ENCODE assay signal across 13 cellular contexts in the genomic region with DNA sequence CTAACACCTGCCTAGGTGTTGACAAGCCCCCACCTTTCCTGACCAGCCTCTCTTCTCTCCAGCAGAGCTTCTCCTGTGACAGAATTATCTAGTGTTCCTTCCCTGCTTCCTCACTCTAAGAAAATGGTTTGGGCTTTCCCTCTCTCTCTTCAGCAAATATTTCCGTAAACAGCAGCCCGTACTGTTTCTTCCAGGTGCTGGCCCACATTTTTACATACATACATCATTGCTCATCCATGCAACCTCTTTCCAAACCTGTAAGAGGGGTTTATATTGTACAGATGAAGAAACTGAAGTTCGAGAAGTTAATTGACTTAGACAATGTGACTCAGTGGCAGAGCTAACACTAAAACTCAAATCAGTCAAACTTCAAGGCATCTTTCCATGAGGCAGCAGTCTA. TPM values are rescaled to one million over a fixed set of nuclear protein-coding genes. Genes with fewer than 3 reads are reported as not detected.
DNase-seq lines count a peak whose midpoint lies in the region; ATAC-seq and TF ChIP-seq lines count a peak whose summit lies in the region.
"Had no signal": no experiment of that assay in that cellular context is flagged by ENCODE, and none has a peak within 500 bp of the region (broad histone marks: within the 10 kb centered on the region; RNA-seq: fewer than 3 reads in every experiment).

No MANE protein-coding gene starts in this region.

- no peak for ATAC-seq in upper lobe of left lung (ENCODE audit: low FRiP score in 2 of 2)
- no peak for ATAC-seq in GM21529 (IDR thresholded peaks at IDR 0.05; ENCODE audit: unreplicated experiment)
- no peak for ATAC-seq in GM19455 (IDR thresholded peaks at IDR 0.05; ENCODE audit: unreplicated experiment)

- TF ChIP-seq CTCF in breast epithelium (IDR thresholded peaks at IDR 0.05) (no peak), MCF 10A (IDR thresholded peaks at IDR 0.05; ENCODE audit: unreplicated experiment) (no peak), esophagus squamous epithelium (IDR thresholded peaks at IDR 0.05) (no peak), nephron (IDR thresholded peaks at IDR 0.05; ENCODE audit: unreplicated experiment in 3 of 3) (no peak), upper lobe of left lung (IDR thresholded peaks at IDR 0.05) (no peak)

- no TSS peak for BruUV-seq in MCF 10A (replicated peaks; lab: Mats Ljungman, UMichigan)

- DNase-seq in breast epithelium (ENCODE audit: low spot score in 2 of 2), result no peak
- DNase-seq in MCF 10A (ENCODE audit: unreplicated experiment), result no peak
- no peak for DNase-seq in esophagus squamous epithelium (lab: John Stamatoyannopoulos, UW)
- no peak for DNase-seq in upper lobe of left lung
- DNase-seq in NCI-H1417 treated with DMSO at 0.1 percent for 48 hours (lab: John Stamatoyannopoulos, UW), result no peak
- DNase-seq: activated naive CD4-positive, alpha-beta T cell treated with Interleukin-2 at 50 U/mL for 16 hours; DND-41; NCI-H2227 treated with DMSO at 0.1 percent for 48 hours had no signal

- H3K9me3 ChIP-seq in breast epithelium (no peaks in the 10 kb centered on the region), esophagus squamous epithelium (no peaks in the 10 kb centered on the region), upper lobe of left lung (no peaks in the 10 kb centered on the region)

- CTCF ChIA-PET in MCF 10A (lab: Yijun Ruan, JAX), result no interaction called here

- H3K36me3 ChIP-seq in breast epithelium (no peaks in the 10 kb centered on the region), esophagus squamous epithelium (no peaks in the 10 kb centered on the region), upper lobe of left lung (no peaks in the 10 kb centered on the region)

- H3K27ac Mint-ChIP-seq in MCF 10A (ENCODE audit: low read depth, unreplicated experiment) (no peak overlapping the region), nephron (no peak overlapping the region)

- TF ChIP-seq POLR2A in breast epithelium (IDR thresholded peaks at IDR 0.05) (no peak), esophagus squamous epithelium (IDR thresholded peaks at IDR 0.05) (no peak), upper lobe of left lung (IDR thresholded peaks at IDR 0.05) (no peak)

- intact Hi-C loops in breast epithelium (cut with DNase I; ENCODE audit: low total_unique reads), result no loop called here
- intact Hi-C loops in MCF 10A (cut with micrococcal nuclease), result no loop called here
- intact Hi-C loops in esophagus squamous epithelium (cut with DNase I), result no loop called here

- peaks cover 40% of the 10 kb centered on the region for H3K27me3 Mint-ChIP-seq in MCF 10A (ENCODE audit: insufficient read depth, unreplicated experiment)
- H3K27me3 Mint-ChIP-seq in nephron (ENCODE audit: low read depth), result peaks cover 71% of the 10 kb centered on the region

- H3K4me1 ChIP-seq in breast epithelium (no peaks in the 10 kb centered on the region), esophagus squamous epithelium (peaks cover 0 to 14% (median 4%) of the 10 kb centered on the region in 3 donors), upper lobe of left lung (peaks cover 0 to 12% (median 8%) of the 10 kb centered on the region in 4 donors)

- H3K4me3 ChIP-seq in breast epithelium (peak overlapping the region; percentile 53 to 72 (median 56)), esophagus squamous epithelium (peak overlapping the region in 3 of 4 donors; percentile 43 to 64 (median 50)), upper lobe of left lung (peak overlapping the region in 3 of 4 donors; percentile 41 to 56 (median 49))

- TF ChIP-seq EP300 in upper lobe of left lung (IDR thresholded peaks at IDR 0.05), result no peak

- no peaks in the 10 kb centered on the region for H3K9me3 Mint-ChIP-seq in MCF 10A (ENCODE audit: unreplicated experiment)
- peaks cover 3% of the 10 kb centered on the region for H3K9me3 Mint-ChIP-seq in nephron

- H3K4me3 Mint-ChIP-seq in MCF 10A (ENCODE audit: unreplicated experiment) (no peak overlapping the region), nephron (peak overlapping the region; percentile 84 to 89 (median 89))

- no peaks in the 10 kb centered on the region for H3K36me3 Mint-ChIP-seq in MCF 10A (ENCODE audit: insufficient read depth, unreplicated experiment)
- no peaks in the 10 kb centered on the region for H3K36me3 Mint-ChIP-seq in nephron (ENCODE audit: low read depth)

- POLR2A ChIA-PET in MCF 10A (lab: Yijun Ruan, JAX), result no interaction called here

- H3K4me1 Mint-ChIP-seq in MCF 10A (ENCODE audit: insufficient read depth, unreplicated experiment), result no peaks in the 10 kb centered on the region
- H3K4me1 Mint-ChIP-seq in nephron, result peaks cover 6% of the 10 kb centered on the region

- H3K27me3 ChIP-seq in breast epithelium, result no peaks in the 10 kb centered on the region
- peaks cover 0 to 66% (median 0%) of the 10 kb centered on the region in 4 donors for H3K27me3 ChIP-seq in esophagus squamous epithelium
- H3K27me3 ChIP-seq in upper lobe of left lung, result peaks cover 0 to 16% (median 1%) of the 10 kb centered on the region in 4 donors

- WGBS in esophagus squamous epithelium, 2 donors, result 42 to 73% methylated on average over 3 of the region's 3 CpGs
- WGBS in upper lobe of left lung, 2 donors, result 84% methylated on average over 3 of the region's 3 CpGs

- H3K27ac ChIP-seq in breast epithelium (peak overlapping the region in 1 of 2 donors; percentile 56), esophagus squamous epithelium (no peak overlapping the region), upper lobe of left lung (no peak overlapping the region)
- H3K27ac ChIP-seq: KMS-11 had no signal

RNA-seq across cellular contexts. Expression of gene TEKT3, which starts 0.6 kb away (rescaled TPM):
- 1 to 10 TPM in 2 of 3 donors, not detected in 1; 2.5 to 2.6 TPM for total RNA-seq in breast epithelium
- total RNA-seq in MCF 10A (2022), result not detected in 2 replicates
- total RNA-seq in esophagus squamous epithelium, result under 1 TPM in 1 of 4 donors, not detected in 3; 0.83 TPM
- total RNA-seq in upper lobe of left lung, result 1 to 10 TPM in 4 of 6 donors, under 1 TPM in 1, not detected in 1; 0.64 to 4.1 (median 1.8) TPM
- total RNA-seq: endothelial cell of umbilical vein had no signal
